7 cellular contexts compared by ENCODE assay signal in the genomic region with DNA sequence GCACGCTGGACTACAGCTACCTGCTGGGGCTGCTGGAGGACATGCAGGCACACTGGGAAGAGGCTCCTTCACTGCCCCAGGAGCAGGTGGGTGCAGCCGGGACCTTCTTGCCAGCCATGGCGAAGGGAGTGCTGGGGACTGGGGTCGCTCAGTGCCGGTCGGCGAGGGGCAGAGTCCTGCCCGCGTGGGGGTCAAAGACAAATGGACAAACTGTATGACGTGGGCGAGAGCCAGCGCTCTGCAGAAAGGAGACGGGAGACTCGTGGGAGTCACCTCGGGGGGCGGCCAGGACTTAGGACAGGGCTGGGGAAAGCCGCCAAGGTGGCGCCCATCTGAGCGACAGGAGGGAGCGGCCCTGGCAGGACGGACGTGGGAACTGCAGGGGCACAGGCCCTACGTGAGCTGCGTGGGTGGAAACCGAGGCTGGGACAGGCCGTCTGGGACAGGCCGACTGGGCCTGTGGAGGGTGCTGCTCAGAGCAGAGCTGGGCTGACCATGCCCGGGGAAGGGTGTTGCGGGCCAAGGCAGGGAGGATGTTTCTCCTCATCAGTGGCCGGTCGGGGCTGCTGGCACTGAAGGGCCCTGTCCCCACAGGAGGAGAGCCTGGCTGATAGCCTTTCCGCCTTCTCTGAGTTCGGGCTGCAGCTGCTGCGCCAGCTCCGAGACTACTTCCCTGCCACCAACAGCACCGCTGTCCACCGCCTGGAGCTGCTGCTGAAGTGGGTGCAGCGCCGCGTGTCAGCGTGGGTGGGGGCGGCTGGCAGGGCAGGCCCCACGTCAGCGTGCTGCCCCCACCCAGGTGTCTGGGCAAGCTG. TPM values are rescaled to one million over a fixed set of nuclear protein-coding genes. Genes with fewer than 3 reads are reported as not detected.
DNase-seq lines count a peak whose midpoint lies in the region; ATAC-seq and TF ChIP-seq lines count a peak whose summit lies in the region.

No MANE protein-coding gene starts in this region.

- peak overlapping the region; percentile 70 for H3K4me3 Mint-ChIP-seq in progenitor cell of endocrine pancreas (ENCODE audit: low read depth)

- no peak for TF ChIP-seq CTCF in NB4 (IDR thresholded peaks at IDR 0.05; ENCODE audit: low read depth, low read length)
- TF ChIP-seq CTCF in epithelial cell of esophagus (IDR thresholded peaks at IDR 0.05; ENCODE audit: insufficient read depth, low read depth, low read length, missing control alignments): no peak
- no peak for TF ChIP-seq CTCF in progenitor cell of endocrine pancreas (IDR thresholded peaks at IDR 0.05; ENCODE audit: unreplicated experiment)
- TF ChIP-seq CTCF in lower leg skin (IDR thresholded peaks at IDR 0.05): no peak

- no peak overlapping the region for H3K4me3 ChIP-seq in NB4 (ENCODE audit: low read depth, low read length)
- peak overlapping the region; percentile 20 for H3K4me3 ChIP-seq in epithelial cell of esophagus (ENCODE audit: low read length)
- H3K4me3 ChIP-seq in lower leg skin (ENCODE audit: low read depth, poor library complexity, severe bottlenecking): no peak overlapping the region

- H3K9me3 Mint-ChIP-seq in progenitor cell of endocrine pancreas (ENCODE audit: low read depth): no peaks in the 10 kb centered on the region

- H3K27ac Mint-ChIP-seq in progenitor cell of endocrine pancreas: peak overlapping the region; percentile 67

- WGBS in lower leg skin, 2 donors: 42 to 48% methylated on average over 40 to 44 of the region's 44 CpGs

- no peaks in the 10 kb centered on the region for H3K36me3 Mint-ChIP-seq in progenitor cell of endocrine pancreas (ENCODE audit: insufficient read depth)

- H3K27me3 Mint-ChIP-seq in progenitor cell of endocrine pancreas: no peaks in the 10 kb centered on the region

- ATAC-seq in GM18858 (IDR thresholded peaks at IDR 0.05; ENCODE audit: unreplicated experiment) (peak; percentile 6), HG03135 (IDR thresholded peaks at IDR 0.05; ENCODE audit: unreplicated experiment) (no peak)

- DNase-seq in NB4 (ENCODE audit: low read depth): peak; percentile 26
- no peak for DNase-seq in epithelial cell of esophagus (ENCODE audit: low read depth)
- no peak for DNase-seq in progenitor cell of endocrine pancreas (ENCODE audit: low spot score, unreplicated experiment)
- DNase-seq in lower leg skin (ENCODE audit: low spot score in 2 of 2): no peak
- no peak for DNase-seq in hippocampal formation (lab: John Stamatoyannopoulos, UW)

- peaks cover 6% of the 10 kb centered on the region for H3K4me1 Mint-ChIP-seq in progenitor cell of endocrine pancreas (ENCODE audit: low read depth)

- no peak for TF ChIP-seq POLR2A in NB4 (IDR thresholded peaks at IDR 0.05; ENCODE audit: extremely low read depth, insufficient read length)
- no peak for TF ChIP-seq POLR2A in lower leg skin (IDR thresholded peaks at IDR 0.05)

- intact Hi-C loops in lower leg skin (cut with DNase I; ENCODE audit: low total_unique reads): no loop called here

RNA-seq across cellular contexts. Expression of a gene that starts 8.0 kb away (rescaled TPM):
- total RNA-seq in progenitor cell of endocrine pancreas: 52.6 and 56.8 TPM in 2 replicates
- total RNA-seq in lower leg skin: 100 to 1,000 TPM in 1 of 4 donors, 10 to 100 TPM in 3; 76.8 to 106 (median 90.5) TPM

RNA-seq across cellular contexts. Expression of a gene that starts 8.1 kb away (rescaled TPM):
- total RNA-seq in progenitor cell of endocrine pancreas: 49.7 and 51.7 TPM in 2 replicates
- 10 to 100 TPM; 46.5 to 65.7 (median 60.0) TPM for total RNA-seq in lower leg skin

RNA-seq across cellular contexts. Expression of a gene that starts 10.2 kb away (rescaled TPM):
- 17.5 and 18.2 TPM in 2 replicates for total RNA-seq in progenitor cell of endocrine pancreas
- total RNA-seq in lower leg skin: 1 to 10 TPM; 1.5 to 5.4 (median 2.4) TPM

RNA-seq across cellular contexts. Expression of a gene that starts 34.2 kb away (rescaled TPM):
- 211 and 212 TPM in 2 replicates for total RNA-seq in progenitor cell of endocrine pancreas
- total RNA-seq in lower leg skin: 100 to 1,000 TPM in 1 of 4 donors, 10 to 100 TPM in 3; 42.1 to 138 (median 47.4) TPM
